In genomic region chr1:23558140-23558871, GRCh38 we compare ENCODE assay signal across 1 cellular context.
A peak's percentile ranks its signal among the peaks of the same experiment; 100 is the strongest.
TF ChIP-seq lines count a peak whose summit lies in the region.

No MANE protein-coding gene starts in this region.

TF ChIP-seq in HepG2, 621 proteins besides CTCF, POLR2A, EP300 and RAD21 (continued from another document and continues in another):
- TF ChIP-seq STAG1 (CRISPR knock-in tag; IDR thresholded peaks at IDR 0.05), result peak; percentile 2; the same call in 1 of the 2 replicates
- TF ChIP-seq HOXA7 (CRISPR knock-in tag; IDR thresholded peaks at IDR 0.05), result no peak
- no peak for TF ChIP-seq HNF1A (IDR thresholded peaks at IDR 0.05; ENCODE audit: low read depth)
- no peak for TF ChIP-seq HNF1A (CRISPR knock-in tag; IDR thresholded peaks at IDR 0.05; ENCODE audit: borderline replicate concordance)
- no peak for TF ChIP-seq ZNF17 (CRISPR knock-in tag; IDR thresholded peaks at IDR 0.05)
- TF ChIP-seq TRIM24 (CRISPR knock-in tag; IDR thresholded peaks at IDR 0.05), result 0 out of 2 replicates have a peak, but pooled peaks have one; percentile 8
- TF ChIP-seq SRSF9 (IDR thresholded peaks at IDR 0.05; ENCODE audit: borderline replicate concordance, insufficient read depth, low read depth, low read length, poor library complexity, severe bottlenecking), result no peak
- no peak for TF ChIP-seq ZNF674 (CRISPR knock-in tag; IDR thresholded peaks at IDR 0.05; ENCODE audit: low read depth)
- TF ChIP-seq ZBTB20 (CRISPR knock-in tag; IDR thresholded peaks at IDR 0.05; ENCODE audit: borderline replicate concordance, low read depth), result 0 out of 2 replicates have a peak, but pooled peaks have one; percentile 0
- TF ChIP-seq SAFB2 (CRISPR knock-in tag; IDR thresholded peaks at IDR 0.05; ENCODE audit: borderline replicate concordance, low read depth), result no peak
- no peak for TF ChIP-seq MTF1 (CRISPR knock-in tag; IDR thresholded peaks at IDR 0.05)
- peak; percentile 20; the same call in 1 of the 2 replicates for TF ChIP-seq ZFY (CRISPR knock-in tag; IDR thresholded peaks at IDR 0.05)
- TF ChIP-seq ZNF101 (CRISPR knock-in tag; IDR thresholded peaks at IDR 0.05; ENCODE audit: borderline replicate concordance, low read depth), result no peak
- TF ChIP-seq FOXM1 (CRISPR knock-in tag; IDR thresholded peaks at IDR 0.05), result 0 out of 2 replicates have a peak, but pooled peaks have one; percentile 43
- TF ChIP-seq ATM (IDR thresholded peaks at IDR 0.05; ENCODE audit: borderline replicate concordance), result no peak
- TF ChIP-seq ZNF562 (CRISPR knock-in tag; IDR thresholded peaks at IDR 0.05; ENCODE audit: borderline replicate concordance), result no peak
- TF ChIP-seq HCFC1 (IDR thresholded peaks at IDR 0.05; ENCODE audit: low read depth, low read length), result no peak
- peak; percentile 51 for TF ChIP-seq REPIN1 (CRISPR knock-in tag; IDR thresholded peaks at IDR 0.05; ENCODE audit: borderline replicate concordance, low read depth)
- TF ChIP-seq, protein P1, sequence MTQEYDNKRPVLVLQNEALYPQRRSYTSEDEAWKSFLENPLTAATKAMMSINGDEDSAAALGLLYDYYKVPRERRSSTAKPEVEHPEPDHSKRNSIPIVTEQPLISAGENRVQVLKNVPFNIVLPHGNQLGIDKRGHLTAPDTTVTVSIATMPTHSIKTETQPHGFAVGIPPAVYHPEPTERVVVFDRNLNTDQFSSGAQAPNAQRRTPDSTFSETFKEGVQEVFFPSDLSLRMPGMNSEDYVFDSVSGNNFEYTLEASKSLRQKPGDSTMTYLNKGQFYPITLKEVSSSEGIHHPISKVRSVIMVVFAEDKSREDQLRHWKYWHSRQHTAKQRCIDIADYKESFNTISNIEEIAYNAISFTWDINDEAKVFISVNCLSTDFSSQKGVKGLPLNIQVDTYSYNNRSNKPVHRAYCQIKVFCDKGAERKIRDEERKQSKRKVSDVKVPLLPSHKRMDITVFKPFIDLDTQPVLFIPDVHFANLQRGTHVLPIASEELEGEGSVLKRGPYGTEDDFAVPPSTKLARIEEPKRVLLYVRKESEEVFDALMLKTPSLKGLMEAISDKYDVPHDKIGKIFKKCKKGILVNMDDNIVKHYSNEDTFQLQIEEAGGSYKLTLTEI (CRISPR knock-in tag; conservative IDR thresholded peaks at IDR 0.05), result no peak
- TF ChIP-seq MXD1 (CRISPR knock-in tag; IDR thresholded peaks at IDR 0.05), result 0 out of 2 replicates have a peak, but pooled peaks have one; percentile 53
- no peak for TF ChIP-seq HMGA1 (CRISPR knock-in tag; conservative IDR thresholded peaks at IDR 0.05)
- no peak for TF ChIP-seq ZNF670 (CRISPR knock-in tag; IDR thresholded peaks at IDR 0.05; ENCODE audit: borderline replicate concordance)
- no peak for TF ChIP-seq FLYWCH1 (CRISPR knock-in tag; IDR thresholded peaks at IDR 0.05)
- no peak for TF ChIP-seq CAMTA2 (CRISPR knock-in tag; IDR thresholded peaks at IDR 0.05; ENCODE audit: borderline replicate concordance)
- 0 out of 2 replicates have a peak, but pooled peaks have one; percentile 56 for TF ChIP-seq ZNF615 (CRISPR knock-in tag; IDR thresholded peaks at IDR 0.05; ENCODE audit: borderline replicate concordance)
- TF ChIP-seq ZNF800 (CRISPR knock-in tag; IDR thresholded peaks at IDR 0.05), result peak; percentile 66; the same call in 1 of the 2 replicates
- no peak for TF ChIP-seq ZNF234 (CRISPR knock-in tag; conservative IDR thresholded peaks at IDR 0.05)
- TF ChIP-seq ZNF546 (CRISPR knock-in tag; conservative IDR thresholded peaks at IDR 0.05), result no peak; the same call in 1 of the 2 replicates
- no peak; the same call in 1 of the 2 replicates for TF ChIP-seq KMT2B (CRISPR knock-in tag; IDR thresholded peaks at IDR 0.05)
- TF ChIP-seq, protein P2, sequence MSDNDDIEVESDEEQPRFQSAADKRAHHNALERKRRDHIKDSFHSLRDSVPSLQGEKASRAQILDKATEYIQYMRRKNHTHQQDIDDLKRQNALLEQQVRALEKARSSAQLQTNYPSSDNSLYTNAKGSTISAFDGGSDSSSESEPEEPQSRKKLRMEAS (IDR thresholded peaks at IDR 0.05), result no peak; the same call in 1 of the 2 replicates
- TF ChIP-seq ZNF589 (CRISPR knock-in tag; conservative IDR thresholded peaks at IDR 0.05), result 0 out of 2 replicates have a peak, but pooled peaks have one; percentile 51
- no peak for TF ChIP-seq JUNB (CRISPR knock-in tag; IDR thresholded peaks at IDR 0.05; ENCODE audit: borderline replicate concordance)
- TF ChIP-seq, protein P3, sequence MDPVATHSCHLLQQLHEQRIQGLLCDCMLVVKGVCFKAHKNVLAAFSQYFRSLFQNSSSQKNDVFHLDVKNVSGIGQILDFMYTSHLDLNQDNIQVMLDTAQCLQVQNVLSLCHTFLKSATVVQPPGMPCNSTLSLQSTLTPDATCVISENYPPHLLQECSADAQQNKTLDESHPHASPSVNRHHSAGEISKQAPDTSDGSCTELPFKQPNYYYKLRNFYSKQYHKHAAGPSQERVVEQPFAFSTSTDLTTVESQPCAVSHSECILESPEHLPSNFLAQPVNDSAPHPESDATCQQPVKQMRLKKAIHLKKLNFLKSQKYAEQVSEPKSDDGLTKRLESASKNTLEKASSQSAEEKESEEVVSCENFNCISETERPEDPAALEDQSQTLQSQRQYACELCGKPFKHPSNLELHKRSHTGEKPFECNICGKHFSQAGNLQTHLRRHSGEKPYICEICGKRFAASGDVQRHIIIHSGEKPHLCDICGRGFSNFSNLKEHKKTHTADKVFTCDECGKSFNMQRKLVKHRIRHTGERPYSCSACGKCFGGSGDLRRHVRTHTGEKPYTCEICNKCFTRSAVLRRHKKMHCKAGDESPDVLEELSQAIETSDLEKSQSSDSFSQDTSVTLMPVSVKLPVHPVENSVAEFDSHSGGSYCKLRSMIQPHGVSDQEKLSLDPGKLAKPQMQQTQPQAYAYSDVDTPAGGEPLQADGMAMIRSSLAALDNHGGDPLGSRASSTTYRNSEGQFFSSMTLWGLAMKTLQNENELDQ (CRISPR knock-in tag; IDR thresholded peaks at IDR 0.05; ENCODE audit: borderline replicate concordance), result no peak
- TF ChIP-seq ZNF597 (CRISPR knock-in tag; IDR thresholded peaks at IDR 0.05), result no peak
- TF ChIP-seq, protein P4, sequence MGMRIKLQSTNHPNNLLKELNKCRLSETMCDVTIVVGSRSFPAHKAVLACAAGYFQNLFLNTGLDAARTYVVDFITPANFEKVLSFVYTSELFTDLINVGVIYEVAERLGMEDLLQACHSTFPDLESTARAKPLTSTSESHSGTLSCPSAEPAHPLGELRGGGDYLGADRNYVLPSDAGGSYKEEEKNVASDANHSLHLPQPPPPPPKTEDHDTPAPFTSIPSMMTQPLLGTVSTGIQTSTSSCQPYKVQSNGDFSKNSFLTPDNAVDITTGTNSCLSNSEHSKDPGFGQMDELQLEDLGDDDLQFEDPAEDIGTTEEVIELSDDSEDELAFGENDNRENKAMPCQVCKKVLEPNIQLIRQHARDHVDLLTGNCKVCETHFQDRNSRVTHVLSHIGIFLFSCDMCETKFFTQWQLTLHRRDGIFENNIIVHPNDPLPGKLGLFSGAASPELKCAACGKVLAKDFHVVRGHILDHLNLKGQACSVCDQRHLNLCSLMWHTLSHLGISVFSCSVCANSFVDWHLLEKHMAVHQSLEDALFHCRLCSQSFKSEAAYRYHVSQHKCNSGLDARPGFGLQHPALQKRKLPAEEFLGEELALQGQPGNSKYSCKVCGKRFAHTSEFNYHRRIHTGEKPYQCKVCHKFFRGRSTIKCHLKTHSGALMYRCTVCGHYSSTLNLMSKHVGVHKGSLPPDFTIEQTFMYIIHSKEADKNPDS (CRISPR knock-in tag; IDR thresholded peaks at IDR 0.05), result no peak
- peak; percentile 19 for TF ChIP-seq XRCC5 (optimal IDR thresholded peaks at IDR 0.05; ENCODE audit: low read length)
- TF ChIP-seq HNF4G (IDR thresholded peaks at IDR 0.05; ENCODE audit: borderline replicate concordance, low read depth, low read length), result no peak
- TF ChIP-seq HNF4G (CRISPR knock-in tag; IDR thresholded peaks at IDR 0.05; ENCODE audit: borderline replicate concordance, low read depth), result peak; percentile 55; the same call in 1 of the 2 replicates
- no peak for TF ChIP-seq ZNF33A (CRISPR knock-in tag; IDR thresholded peaks at IDR 0.05; ENCODE audit: borderline replicate concordance)
- TF ChIP-seq AGO2 (optimal IDR thresholded peaks at IDR 0.05; ENCODE audit: low read depth, low read length), result peak; percentile 84
- no peak for TF ChIP-seq ATF6 (CRISPR knock-in tag; conservative IDR thresholded peaks at IDR 0.05)
- TF ChIP-seq TEAD2 (CRISPR knock-in tag; IDR thresholded peaks at IDR 0.05), result no peak
- no peak for TF ChIP-seq ZNF432 (CRISPR knock-in tag; IDR thresholded peaks at IDR 0.05; ENCODE audit: borderline replicate concordance)
- no peak for TF ChIP-seq SOX6 (IDR thresholded peaks at IDR 0.05)
- TF ChIP-seq SOX6 (CRISPR knock-in tag; IDR thresholded peaks at IDR 0.05), result peak; percentile 67
- TF ChIP-seq, protein P5, sequence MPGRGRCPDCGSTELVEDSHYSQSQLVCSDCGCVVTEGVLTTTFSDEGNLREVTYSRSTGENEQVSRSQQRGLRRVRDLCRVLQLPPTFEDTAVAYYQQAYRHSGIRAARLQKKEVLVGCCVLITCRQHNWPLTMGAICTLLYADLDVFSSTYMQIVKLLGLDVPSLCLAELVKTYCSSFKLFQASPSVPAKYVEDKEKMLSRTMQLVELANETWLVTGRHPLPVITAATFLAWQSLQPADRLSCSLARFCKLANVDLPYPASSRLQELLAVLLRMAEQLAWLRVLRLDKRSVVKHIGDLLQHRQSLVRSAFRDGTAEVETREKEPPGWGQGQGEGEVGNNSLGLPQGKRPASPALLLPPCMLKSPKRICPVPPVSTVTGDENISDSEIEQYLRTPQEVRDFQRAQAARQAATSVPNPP (CRISPR knock-in tag; IDR thresholded peaks at IDR 0.05), result 0 out of 2 replicates have a peak, but pooled peaks have one; percentile 52
- TF ChIP-seq PPARG (CRISPR knock-in tag; conservative IDR thresholded peaks at IDR 0.05), result 0 out of 2 replicates have a peak, but pooled peaks have one; percentile 33
- no peak for TF ChIP-seq ZNF543 (CRISPR knock-in tag; IDR thresholded peaks at IDR 0.05)
- no peak for TF ChIP-seq ZNF720 (CRISPR knock-in tag; IDR thresholded peaks at IDR 0.05)
- 0 out of 2 replicates have a peak, but pooled peaks have one; percentile 13 for TF ChIP-seq BHLHE40 (IDR thresholded peaks at IDR 0.05; ENCODE audit: low read length)
